ENCODE assay signal across 16 cellular contexts in genomic region chr17:43079578-43080302, GRCh38. TPM values are rescaled to one million over a fixed set of nuclear protein-coding genes. Genes with fewer than 3 reads are reported as not detected.
"Had no signal": no experiment of that assay in that cellular context is flagged by ENCODE, and none has a peak within 500 bp of the region (broad histone marks: within the 10 kb centered on the region; RNA-seq: fewer than 3 reads in every experiment).

No MANE protein-coding gene starts in this region.

- H3K27me3 Mint-ChIP-seq: activated CD4-positive, alpha-beta memory T cell treated with anti-CD3 and anti-CD28 coated beads for 36 hours; activated T-cell treated with anti-CD3 and anti-CD28 coated beads, Interleukin-2, amount 50 U/mL, for 24 hours had no signal

- H3K4me1 ChIP-seq: lower lobe of right lung had no signal

- H3K27ac Mint-ChIP-seq: activated CD4-positive, alpha-beta memory T cell treated with anti-CD3 and anti-CD28 coated beads for 36 hours; activated T-cell treated with anti-CD3 and anti-CD28 coated beads, Interleukin-2, amount 50 U/mL, for 24 hours; mesothelial cell of epicardium; stimulated activated effector memory CD8-positive, alpha-beta T cell treated with anti-CD3 and anti-CD28 coated beads, Interleukin-12 subunit alpha, Interleukin-12 subunit beta, amount 100 ng/mL, for 72 hours had no signal

- H3K4me3 ChIP-seq: coronary artery, lower lobe of right lung, thoracic aorta had no signal

- H3K9me3 Mint-ChIP-seq: activated CD4-positive, alpha-beta memory T cell treated with anti-CD3 and anti-CD28 coated beads for 36 hours; activated naive CD4-positive, alpha-beta T cell treated with anti-CD3 and anti-CD28 coated beads, Interleukin-2, amount 50 U/mL, for 72 hours; activated T-cell treated with anti-CD3 and anti-CD28 coated beads, Interleukin-2, amount 50 U/mL, for 24 hours; immature natural killer cell; mesothelial cell of epicardium; neural crest cell; stimulated activated effector memory CD8-positive, alpha-beta T cell treated with anti-CD3 and anti-CD28 coated beads, Interleukin-12 subunit alpha, Interleukin-12 subunit beta, amount 100 ng/mL, for 72 hours had no signal

- H3K27ac ChIP-seq: coronary artery, lower lobe of right lung, thoracic aorta had no signal

- ATAC-seq: activated naive CD4-positive, alpha-beta T cell treated with anti-CD3 and anti-CD28 coated beads, Interleukin-2, amount 50 U/mL, for 72 hours; lower lobe of right lung; stimulated activated effector memory CD8-positive, alpha-beta T cell treated with anti-CD3 and anti-CD28 coated beads, Interleukin-12 subunit alpha, Interleukin-12 subunit beta, amount 100 ng/mL, for 72 hours had no signal

- DNase-seq: activated CD4-positive, alpha-beta memory T cell treated with anti-CD3 and anti-CD28 coated beads for 36 hours; activated CD4-positive, alpha-beta T cell treated with anti-CD3 and anti-CD28 coated beads for 1 hour; activated effector memory CD4-positive, alpha-beta T cell treated with Interleukin-2 at 50 U/mL for 16 hours; activated T-cell treated with anti-CD3 and anti-CD28 coated beads, Interleukin-2, amount 50 U/mL, for 24 hours; caudate nucleus; foreskin fibroblast; hypothalamus; immature natural killer cell; lower lobe of right lung; T1000 had no signal

- H3K9me3 ChIP-seq: lower lobe of right lung, thoracic aorta had no signal

- H3K36me3 ChIP-seq: lower lobe of right lung, thoracic aorta had no signal

- H3K4me3 Mint-ChIP-seq: activated CD4-positive, alpha-beta memory T cell treated with anti-CD3 and anti-CD28 coated beads for 36 hours; activated T-cell treated with anti-CD3 and anti-CD28 coated beads, Interleukin-2, amount 50 U/mL, for 24 hours; immature natural killer cell; mesothelial cell of epicardium; neural crest cell; stimulated activated effector memory CD8-positive, alpha-beta T cell treated with anti-CD3 and anti-CD28 coated beads, Interleukin-12 subunit alpha, Interleukin-12 subunit beta, amount 100 ng/mL, for 72 hours had no signal

- H3K4me1 Mint-ChIP-seq: immature natural killer cell; mesothelial cell of epicardium; neural crest cell; stimulated activated effector memory CD8-positive, alpha-beta T cell treated with anti-CD3 and anti-CD28 coated beads, Interleukin-12 subunit alpha, Interleukin-12 subunit beta, amount 100 ng/mL, for 72 hours had no signal

RNA-seq across cellular contexts. Expression of gene RND2, which starts 54.7 kb away (rescaled TPM):
- total RNA-seq: activated naive CD4-positive, alpha-beta T cell treated with anti-CD3 and anti-CD28 coated beads, Interleukin-2, amount 50 U/mL, for 72 hours had no signal
- polyA plus RNA-seq: immature natural killer cell had no signal
